ENCODE assay signal across 16 cellular contexts in the genomic region with DNA sequence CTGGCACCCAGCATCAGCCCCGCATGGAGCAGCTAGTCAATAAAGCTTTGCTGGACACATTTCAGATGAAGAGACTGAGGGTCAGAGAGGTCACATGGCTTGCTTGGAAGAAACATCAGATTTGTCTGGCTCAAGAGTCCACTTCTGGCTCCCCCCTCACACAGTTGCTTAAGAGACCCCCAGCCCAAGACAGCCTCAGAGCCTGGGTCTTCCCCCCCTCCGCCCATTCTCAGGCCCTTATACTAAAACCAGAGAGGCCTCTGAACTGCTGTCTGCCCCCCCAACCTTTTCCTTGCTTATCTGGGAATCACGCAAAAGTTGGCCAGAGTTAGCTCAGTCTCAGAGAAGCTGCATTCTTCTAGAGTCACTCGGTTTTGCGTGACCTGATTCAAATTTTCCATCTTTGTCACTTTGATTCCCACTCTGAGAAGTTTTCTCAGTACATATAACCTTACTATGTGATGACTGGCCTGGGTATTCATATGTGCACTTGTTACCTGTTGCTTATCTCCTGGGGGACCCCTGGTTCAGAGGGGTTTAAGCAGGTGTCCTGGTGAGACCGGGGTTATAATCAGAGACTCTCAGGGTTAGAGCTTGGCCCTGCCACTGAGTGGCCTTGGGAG.
A peak's percentile ranks its signal among the peaks of the same experiment; 100 is the strongest.
DNase-seq lines count a peak whose midpoint lies in the region; ATAC-seq and TF ChIP-seq lines count a peak whose summit lies in the region.
"Had no signal": no experiment of that assay in that cellular context is flagged by ENCODE, and none has a peak within 500 bp of the region (broad histone marks: within the 10 kb centered on the region; RNA-seq: fewer than 3 reads in every experiment).

No MANE protein-coding gene starts in this region.

- H3K36me3 ChIP-seq in Caco-2 (ENCODE audit: control insufficient read depth, insufficient read depth, low read length), result no peaks in the 10 kb centered on the region
- H3K36me3 ChIP-seq in RWPE2 (ENCODE audit: low read depth), result no peaks in the 10 kb centered on the region
- H3K36me3 ChIP-seq in right atrium auricular region, result no peaks in the 10 kb centered on the region
- no peaks in the 10 kb centered on the region for H3K36me3 ChIP-seq in sigmoid colon

- POLR2A ChIA-PET in Caco-2 (lab: Charles Lee), result interaction anchor here (1.2 to 1.8 kb wide), 2 partner anchors 11 to 145 kb away, joined by 4 to 8 read pairs; a partner anchor contains a TSS

- H3K36me3 Mint-ChIP-seq in Caco-2 (ENCODE audit: insufficient read depth, unreplicated experiment), result no peaks in the 10 kb centered on the region

- H3K9me3 Mint-ChIP-seq in Caco-2 (ENCODE audit: unreplicated experiment), result no peaks in the 10 kb centered on the region
- H3K9me3 Mint-ChIP-seq: HFFc6 had no signal

- H3K4me1 Mint-ChIP-seq in Caco-2 (ENCODE audit: low read depth, unreplicated experiment), result peaks cover 31% of the 10 kb centered on the region

- intact Hi-C loops in Caco-2 (cut with micrococcal nuclease; ENCODE audit: unreplicated experiment), result no loop called here
- intact Hi-C loops in sigmoid colon (cut with DNase I), result loop anchor here (5.0 kb wide), 3 partner anchors 159 to 289 kb away; no protein-coding TSS in a partner anchor

- H3K27me3 ChIP-seq in Caco-2 (replicated peaks; ENCODE audit: control insufficient read depth, insufficient read depth, low read length) (no peaks in the 10 kb centered on the region), RWPE2 (ENCODE audit: insufficient read depth, poor library complexity, severe bottlenecking) (no peaks in the 10 kb centered on the region), right atrium auricular region (no peaks in the 10 kb centered on the region), sigmoid colon (no peaks in the 10 kb centered on the region)

- WGBS in sigmoid colon, 2 donors, result 74 to 75% methylated on average over 6 of the region's 6 CpGs

- no peak for TF ChIP-seq POLR2A in sigmoid colon (IDR thresholded peaks at IDR 0.05)

- no peaks in the 10 kb centered on the region for H3K27me3 Mint-ChIP-seq in Caco-2 (ENCODE audit: insufficient read depth, unreplicated experiment)

- H3K4me1 ChIP-seq in Caco-2, result peaks cover 38% of the 10 kb centered on the region
- H3K4me1 ChIP-seq in RWPE2 (ENCODE audit: insufficient read depth, poor library complexity, severe bottlenecking), result peaks cover 4% of the 10 kb centered on the region
- peaks cover 0 to 68% of the 10 kb centered on the region in 2 donors for H3K4me1 ChIP-seq in right atrium auricular region
- H3K4me1 ChIP-seq in sigmoid colon, result peaks cover 0 to 38% (median 28%) of the 10 kb centered on the region in 4 donors

- DNase-seq in Caco-2 (no peak), RWPE2 (ENCODE audit: low spot score) (peak; percentile 15), right atrium auricular region (ENCODE audit: low spot score) (no peak), sigmoid colon (peak; percentile 57), T-helper 2 cell (no peak), DMS114 treated with DMSO at 0.1 percent for 48 hours (lab: John Stamatoyannopoulos, UW; ENCODE audit: unreplicated experiment) (no peak), T1000 (lab: John Stamatoyannopoulos, UW) (no peak), NCI-H1930 (lab: John Stamatoyannopoulos, UW) (no peak)
- DNase-seq: DND-41, HFFc6, NCI-H146, NCI-H510A, nucleus accumbens, SK-N-SH had no signal

- CTCF ChIA-PET in Caco-2 (lab: Charles Lee), result interaction anchor here (0.6 to 1.5 kb wide), 2 partner anchors 11 to 237 kb away, joined by 4 read pairs; no protein-coding TSS in a partner anchor

- no peaks in the 10 kb centered on the region for H3K9me3 ChIP-seq in Caco-2
- no peaks in the 10 kb centered on the region for H3K9me3 ChIP-seq in RWPE2 (ENCODE audit: severe bottlenecking)
- H3K9me3 ChIP-seq in right atrium auricular region, result no peaks in the 10 kb centered on the region
- no peaks in the 10 kb centered on the region for H3K9me3 ChIP-seq in sigmoid colon
- H3K9me3 ChIP-seq: SK-N-SH had no signal

- H3K4me3 Mint-ChIP-seq in Caco-2 (ENCODE audit: unreplicated experiment), result no peak overlapping the region
- H3K4me3 Mint-ChIP-seq: HFFc6 had no signal

- no peak overlapping the region for H3K27ac ChIP-seq in RWPE2 (ENCODE audit: poor library complexity, severe bottlenecking)
- H3K27ac ChIP-seq in right atrium auricular region, result peak overlapping the region; percentile 83 to 91
- peak overlapping the region; percentile 27 to 87 (median 82) for H3K27ac ChIP-seq in sigmoid colon
- H3K27ac ChIP-seq: C4-2B, KMS-11 had no signal

- H3K27ac Mint-ChIP-seq in Caco-2 (ENCODE audit: unreplicated experiment), result peak overlapping the region; percentile 55
- H3K27ac Mint-ChIP-seq: HFFc6 had no signal

- BruUV-seq in Caco-2 (replicated peaks; lab: Mats Ljungman, UMichigan), result no TSS peak

- H3K4me3 ChIP-seq in Caco-2 (ENCODE audit: low read depth, low read length) (no peak overlapping the region), RWPE2 (ENCODE audit: severe bottlenecking) (no peak overlapping the region), right atrium auricular region (no peak overlapping the region), sigmoid colon (no peak overlapping the region)

- ATAC-seq in RWPE2 (ENCODE audit: low read depth), result no peak

- no peak for TF ChIP-seq CTCF in Caco-2 (IDR thresholded peaks at IDR 0.05; ENCODE audit: insufficient read depth in 1 of 2, low read depth in 1 of 2, low read length in 1 of 2, severe bottlenecking in 1 of 2, unreplicated experiment in 1 of 2)
- TF ChIP-seq CTCF in RWPE2 (IDR thresholded peaks at IDR 0.05; ENCODE audit: poor library complexity, severe bottlenecking), result no peak
- no peak for TF ChIP-seq CTCF in right atrium auricular region (IDR thresholded peaks at IDR 0.05)
- TF ChIP-seq CTCF in sigmoid colon (IDR thresholded peaks at IDR 0.05), result no peak

- TF ChIP-seq EP300 in sigmoid colon (IDR thresholded peaks at IDR 0.05), result no peak

Comparison
In these comparisons a context has a peak if more than half of its experiments do, and no peak if none do; other contexts are left out.
1. DNase-seq: peak in RWPE2 (single experiment) and sigmoid colon (single experiment); none in Caco-2 (0 of 2), right atrium auricular region (single experiment), T-helper 2 cell (0 of 5), DMS114 treated with DMSO at 0.1 percent for 48 hours (single experiment), T1000 (single experiment) and NCI-H1930 (0 of 2).